In genomic region chr19:35714601-35715354, GRCh38 we compare ENCODE assay signal across 8 cellular contexts. TPM values are rescaled to one million over a fixed set of nuclear protein-coding genes. Genes with fewer than 3 reads are reported as not detected.
A peak's percentile ranks its signal among the peaks of the same experiment; 100 is the strongest.
DNase-seq lines count a peak whose midpoint lies in the region; ATAC-seq, FAIRE-seq and TF ChIP-seq lines count a peak whose summit lies in the region.
"Had no signal": no experiment of that assay in that cellular context is flagged by ENCODE, and none has a peak within 500 bp of the region (broad histone marks: within the 10 kb centered on the region; RNA-seq: fewer than 3 reads in every experiment).

No MANE protein-coding gene starts in this region.

- BruUV-seq in HepG2 (replicated peaks; lab: Mats Ljungman, UMichigan): no TSS peak

- peak; percentile 38; the same call in 1 of the 2 replicates for TF ChIP-seq CTCF in HepG2 (CRISPR knock-in tag; IDR thresholded peaks at IDR 0.05)
- TF ChIP-seq CTCF in right lobe of liver (IDR thresholded peaks at IDR 0.05): no peak
- TF ChIP-seq CTCF in WTC11 (IDR thresholded peaks at IDR 0.05): no peak
- TF ChIP-seq CTCF in stomach (IDR thresholded peaks at IDR 0.05): no peak

- FAIRE-seq in HepG2 (lab: Jason Lieb, UNC): peak; percentile 47
- FAIRE-seq: bronchial epithelial cell had no signal

- ATAC-seq in HepG2: no peak
- ATAC-seq in right lobe of liver: no peak
- ATAC-seq in WTC11: no peak
- ATAC-seq in GM18858 (IDR thresholded peaks at IDR 0.05; ENCODE audit: unreplicated experiment): no peak

- H4K20me1 ChIP-seq in HepG2 (ENCODE audit: insufficient read depth, low read length): peaks cover 8% of the 10 kb centered on the region

- H3K27ac Mint-ChIP-seq in WTC11: no peak overlapping the region

- DNase-seq in HepG2 (ENCODE audit: low spot score) (peak; percentile 33), right lobe of liver (no peak), WTC11 (ENCODE audit: low spot score) (peak; percentile 51), stomach (no peak), kidney glomerular epithelial cell (lab: John Stamatoyannopoulos, UW) (no peak)
- DNase-seq: Right ventricle myocardium superior had no signal

- TF ChIP-seq RAD21 in HepG2 (CRISPR knock-in tag; IDR thresholded peaks at IDR 0.05): no peak

- no peaks in the 10 kb centered on the region for H3K36me3 Mint-ChIP-seq in WTC11

- TF ChIP-seq POLR2A in HepG2 (IDR thresholded peaks at IDR 0.05; ENCODE audit: insufficient read depth in 1 of 2, low read depth in 2 of 2, low read length in 2 of 2): no peak
- no peak for TF ChIP-seq POLR2A in right lobe of liver (IDR thresholded peaks at IDR 0.05)
- no peak for TF ChIP-seq POLR2A in stomach (IDR thresholded peaks at IDR 0.05)

- H3K4me2 ChIP-seq in HepG2 (ENCODE audit: low read depth, low read length): no peak overlapping the region

- TF ChIP-seq EP300 in HepG2 (IDR thresholded peaks at IDR 0.05; ENCODE audit: low read depth in 2 of 2, low read length in 2 of 2) (no peak), HepG2 (CRISPR knock-in tag; IDR thresholded peaks at IDR 0.05; ENCODE audit: borderline replicate concordance) (no peak), stomach (IDR thresholded peaks at IDR 0.05) (no peak)

- POLR2A ChIA-PET in HepG2 (lab: Yijun Ruan, JAX) (interaction anchor here (5.0 kb wide), 1 partner anchor 12 kb away, joined by 23 read pairs; no protein-coding TSS in a partner anchor), WTC11 (lab: Charles Lee) (interaction anchor here (4.0 kb wide), 1 partner anchor 12 kb away, joined by 14 read pairs; the partner anchor contains the start of gene ZBTB32)

- no peaks in the 10 kb centered on the region for H3K9me3 ChIP-seq in HepG2 (ENCODE audit: low read length)
- no peaks in the 10 kb centered on the region for H3K9me3 ChIP-seq in right lobe of liver
- H3K9me3 ChIP-seq in stomach: no peaks in the 10 kb centered on the region

- peaks cover 46% of the 10 kb centered on the region for H3K4me1 Mint-ChIP-seq in WTC11

- H3K27ac ChIP-seq in HepG2 (ENCODE audit: extremely low read length, insufficient read depth, low read length) (no peak overlapping the region), right lobe of liver (no peak overlapping the region), stomach (peak overlapping the region in 3 of 5 donors; percentile 14 to 95 (median 95))

- H3K4me3 ChIP-seq in HepG2 (replicated peaks in 1 of 3; ENCODE audit: insufficient read depth in 1 of 3, low read depth in 2 of 3, low read length in 3 of 3) (peak overlapping the region in 1 of 3 experiments; percentile 91; a peak in 1 of 6 replicates), right lobe of liver (no peak overlapping the region), stomach (no peak overlapping the region)

- no peaks in the 10 kb centered on the region for H3K9me3 Mint-ChIP-seq in WTC11

- no peak overlapping the region for H3K9ac ChIP-seq in HepG2 (ENCODE audit: insufficient read depth, low read depth, low read length)

- peaks cover 28% of the 10 kb centered on the region for H3K4me1 ChIP-seq in HepG2 (ENCODE audit: insufficient read depth, low read length)
- peaks cover 0 to 17% (median 6%) of the 10 kb centered on the region in 4 donors for H3K4me1 ChIP-seq in right lobe of liver
- peaks cover 24 to 38% (median 29%) of the 10 kb centered on the region in 4 donors for H3K4me1 ChIP-seq in stomach

- no peaks in the 10 kb centered on the region for H3K27me3 Mint-ChIP-seq in WTC11 (ENCODE audit: low read depth)

- WGBS in HepG2 (ENCODE audit: low lambda C conversion rate): 44% methylated on average over 10 of the region's 14 CpGs
- 32% methylated on average over 3 of the region's 14 CpGs for WGBS in right lobe of liver (ENCODE audit: insufficient coverage, low coverage, low lambda C conversion rate, missing lambda C conversion rate)
- 63 to 73% (median 69%) methylated on average over 13 to 14 of the region's 14 CpGs for WGBS in stomach, 5 donors

- H3K4me3 Mint-ChIP-seq in WTC11: peak overlapping the region; percentile 83

- intact Hi-C loops in HepG2 (cut with micrococcal nuclease; ENCODE audit: unreplicated experiment): no loop called here
- intact Hi-C loops in right lobe of liver (cut with DNase I): no loop called here
- intact Hi-C loops in stomach (cut with DNase I; ENCODE audit: low total_unique reads): loop anchor here (10.0 kb wide), 1 partner anchor 170 kb away; the partner anchor contains the start of gene TMEM147

- H3K27me3 ChIP-seq in HepG2 (ENCODE audit: control insufficient read depth in 1 of 2, insufficient read depth in 2 of 2, low read length in 2 of 2) (no peaks in the 10 kb centered on the region), right lobe of liver (no peaks in the 10 kb centered on the region), stomach (no peaks in the 10 kb centered on the region)

- H2AFZ ChIP-seq in HepG2 (ENCODE audit: low read length): no peak overlapping the region

- peaks cover 15% of the 10 kb centered on the region for H3K79me2 ChIP-seq in HepG2 (ENCODE audit: insufficient read depth, low read length)

- H3K36me3 ChIP-seq in HepG2 (replicated peaks in 1 of 2; ENCODE audit: control insufficient read depth in 1 of 2, insufficient read depth in 2 of 2, low read length in 2 of 2): peaks cover 0 to 1% of the 10 kb centered on the region in 2 experiments; a peak in 1 of 5 replicates
- H3K36me3 ChIP-seq in right lobe of liver: no peaks in the 10 kb centered on the region
- peaks cover 0 to 4% (median 3%) of the 10 kb centered on the region in 4 donors for H3K36me3 ChIP-seq in stomach

- CTCF ChIA-PET in HepG2 (lab: Yijun Ruan, JAX; ENCODE audit: low intra/inter-chr PET ratio, low total read pairs): interaction anchor here (7.0 kb wide), 1 partner anchor 21 kb away, joined by 201 read pairs; no protein-coding TSS in a partner anchor
- CTCF ChIA-PET in WTC11 (lab: Charles Lee): interaction anchor here (0.9 to 2.7 kb wide), 7 partner anchors 12 to 205 kb away, joined by 3 to 16 read pairs (median 4); no protein-coding TSS in a partner anchor

- in situ Hi-C loops in HepG2 (cut with HindIII; ENCODE audit: extremely low pct_ligation_motif_present, low pct_unique_long_range_greater_than_20kb): loop anchor here (5.0 kb wide), 1 partner anchor 167 kb away; the partner anchor contains the start of gene TMEM147

RNA-seq across cellular contexts. Expression of gene KMT2B, which starts 3.0 kb away (rescaled TPM):
- total RNA-seq in HepG2 (2016; rRNA removed; fragmentation: Illumina TruSeq; extraction: Trizol) (6.2 TPM in 2 replicates), right lobe of liver (10 to 100 TPM; 10.5 to 23.1 (median 15.0) TPM), WTC11 (2021) (53.6 to 66.6 TPM (median 58.1 TPM) in 3 replicates), stomach (10 to 100 TPM in 4 of 5 donors, 1 to 10 TPM in 1; 8.3 to 92.4 (median 24.9) TPM)
- total RNA-seq in HepG2 (2016; cell fraction: cytosol; rRNA removed; fragmentation: Illumina TruSeq; extraction: Trizol; ENCODE audit: low read depth): 2.6 TPM in 2 replicates
- total RNA-seq in HepG2 (2016; cell fraction: insoluble cytoplasmic fraction; rRNA removed; fragmentation: Illumina TruSeq; extraction: Trizol): 4.4 and 5.3 TPM in 2 replicates
- total RNA-seq in HepG2 (2016; cell fraction: membrane; rRNA removed; fragmentation: Illumina TruSeq; extraction: Trizol): 3.8 and 4.1 TPM in 2 replicates
- total RNA-seq in HepG2 (2016; cell fraction: nucleus; rRNA removed; fragmentation: Illumina TruSeq; extraction: Trizol): 14.7 and 15.4 TPM in 2 replicates
- polyA plus RNA-seq in HepG2 (2011; rRNA removed) (16.9 and 19.2 TPM in 2 replicates), stomach (10 to 100 TPM; 13.9 to 22.6 (median 15.1) TPM)
- polyA plus RNA-seq in HepG2 (2011; cell fraction: cytosol; rRNA removed): 9.3 and 10.9 TPM in 2 replicates
- polyA plus RNA-seq in HepG2 (2011; cell fraction: nucleus; rRNA removed): 113 and 130 TPM in 2 replicates
- 20.4 and 30.9 TPM in 2 replicates for polyA plus RNA-seq in HepG2 (2012)
- polyA plus RNA-seq in HepG2 (2016; cell fraction: cytosol; fragmentation: Illumina TruSeq; extraction: Trizol; ENCODE audit: low read depth): 2.5 and 3.0 TPM in 2 replicates
- 10.8 and 11.6 TPM in 2 replicates for polyA plus RNA-seq in HepG2 (2016; cell fraction: insoluble cytoplasmic fraction; fragmentation: Illumina TruSeq; extraction: Trizol; ENCODE audit: low read depth)
- 5.5 and 6.5 TPM in 2 replicates for polyA plus RNA-seq in HepG2 (2016; cell fraction: membrane; fragmentation: Illumina TruSeq; extraction: Trizol; ENCODE audit: low read depth)
- 69.3 and 89.2 TPM in 2 replicates for polyA plus RNA-seq in HepG2 (2016; cell fraction: nucleus; fragmentation: Illumina TruSeq; extraction: Trizol; ENCODE audit: insufficient read depth, low read depth)
- polyA minus RNA-seq in HepG2 (2011; rRNA and poly(A)+ RNA removed; ENCODE audit: low replicate concordance): 11.1 and 11.4 TPM in 2 replicates
- 4.3 and 4.4 TPM in 2 replicates for polyA minus RNA-seq in HepG2 (2011; cell fraction: cytosol; rRNA and poly(A)+ RNA removed)
- 13.3 and 13.6 TPM in 2 replicates for polyA minus RNA-seq in HepG2 (2011; cell fraction: nucleus; rRNA and poly(A)+ RNA removed)

RNA-seq across cellular contexts. Expression of gene ZBTB32, which starts 10.4 kb away (rescaled TPM):
- not detected in 2 replicates for total RNA-seq in HepG2 (2016; rRNA removed; fragmentation: Illumina TruSeq; extraction: Trizol)
- total RNA-seq in HepG2 (2016; cell fraction: cytosol; rRNA removed; fragmentation: Illumina TruSeq; extraction: Trizol; ENCODE audit: low read depth): not detected in 2 replicates
- total RNA-seq in HepG2 (2016; cell fraction: insoluble cytoplasmic fraction; rRNA removed; fragmentation: Illumina TruSeq; extraction: Trizol): not detected in 2 replicates
- not detected in 2 replicates for total RNA-seq in HepG2 (2016; cell fraction: membrane; rRNA removed; fragmentation: Illumina TruSeq; extraction: Trizol)
- not detected in 2 replicates for total RNA-seq in HepG2 (2016; cell fraction: nucleus; rRNA removed; fragmentation: Illumina TruSeq; extraction: Trizol)
- polyA plus RNA-seq in HepG2 (2011; rRNA removed): not detected in 2 replicates
- polyA plus RNA-seq in HepG2 (2011; cell fraction: cytosol; rRNA removed): not detected in 2 replicates
- not detected in 2 replicates for polyA plus RNA-seq in HepG2 (2011; cell fraction: nucleus; rRNA removed)
- 0.50 TPM in 1 of 2 replicates, not detected in the other for polyA plus RNA-seq in HepG2 (2012)
- polyA plus RNA-seq in HepG2 (2016; cell fraction: cytosol; fragmentation: Illumina TruSeq; extraction: Trizol; ENCODE audit: low read depth): not detected in 2 replicates
- not detected in 2 replicates for polyA plus RNA-seq in HepG2 (2016; cell fraction: insoluble cytoplasmic fraction; fragmentation: Illumina TruSeq; extraction: Trizol; ENCODE audit: low read depth)
- not detected in 2 replicates for polyA plus RNA-seq in HepG2 (2016; cell fraction: membrane; fragmentation: Illumina TruSeq; extraction: Trizol; ENCODE audit: low read depth)
- not detected in 2 replicates for polyA plus RNA-seq in HepG2 (2016; cell fraction: nucleus; fragmentation: Illumina TruSeq; extraction: Trizol; ENCODE audit: insufficient read depth, low read depth)
- not detected in 2 replicates for polyA minus RNA-seq in HepG2 (2011; rRNA and poly(A)+ RNA removed; ENCODE audit: low replicate concordance)
- polyA minus RNA-seq in HepG2 (2011; cell fraction: cytosol; rRNA and poly(A)+ RNA removed): not detected in 2 replicates
- polyA minus RNA-seq in HepG2 (2011; cell fraction: nucleus; rRNA and poly(A)+ RNA removed): not detected in 2 replicates
- total RNA-seq in right lobe of liver: under 1 TPM in 1 of 6 experiments, not detected in 5; 0.15 TPM
- total RNA-seq in WTC11 (2021): 0.11 to 0.34 TPM (median 0.18 TPM) in 3 replicates
- 1 to 10 TPM in 1 of 5 donors, not detected in 4; 8.2 TPM for total RNA-seq in stomach
- polyA plus RNA-seq in stomach: under 1 TPM in 2 of 3 donors, not detected in 1; 0.43 to 0.46 TPM
- total RNA-seq: bronchial epithelial cell, Right ventricle myocardium superior had no signal

RNA-seq across cellular contexts. Expression of gene IGFLR1, which starts 27.5 kb away (rescaled TPM):
- total RNA-seq in HepG2 (2016; rRNA removed; fragmentation: Illumina TruSeq; extraction: Trizol): 3.4 and 5.4 TPM in 2 replicates
- 9.3 and 12.1 TPM in 2 replicates for total RNA-seq in HepG2 (2016; cell fraction: cytosol; rRNA removed; fragmentation: Illumina TruSeq; extraction: Trizol; ENCODE audit: low read depth)
- total RNA-seq in HepG2 (2016; cell fraction: insoluble cytoplasmic fraction; rRNA removed; fragmentation: Illumina TruSeq; extraction: Trizol): 3.8 and 6.5 TPM in 2 replicates
- total RNA-seq in HepG2 (2016; cell fraction: membrane; rRNA removed; fragmentation: Illumina TruSeq; extraction: Trizol): 11.9 and 15.5 TPM in 2 replicates
- 2.7 and 3.9 TPM in 2 replicates for total RNA-seq in HepG2 (2016; cell fraction: nucleus; rRNA removed; fragmentation: Illumina TruSeq; extraction: Trizol)
- 7.4 and 8.9 TPM in 2 replicates for polyA plus RNA-seq in HepG2 (2011; rRNA removed)
- 6.5 and 8.4 TPM in 2 replicates for polyA plus RNA-seq in HepG2 (2011; cell fraction: cytosol; rRNA removed)
- polyA plus RNA-seq in HepG2 (2011; cell fraction: nucleus; rRNA removed): 22.4 and 23.0 TPM in 2 replicates
- polyA plus RNA-seq in HepG2 (2012): 2.8 and 4.2 TPM in 2 replicates
- 22.3 and 24.5 TPM in 2 replicates for polyA plus RNA-seq in HepG2 (2016; cell fraction: cytosol; fragmentation: Illumina TruSeq; extraction: Trizol; ENCODE audit: low read depth)
- 6.5 and 10.6 TPM in 2 replicates for polyA plus RNA-seq in HepG2 (2016; cell fraction: insoluble cytoplasmic fraction; fragmentation: Illumina TruSeq; extraction: Trizol; ENCODE audit: low read depth)
- 24.0 and 25.4 TPM in 2 replicates for polyA plus RNA-seq in HepG2 (2016; cell fraction: membrane; fragmentation: Illumina TruSeq; extraction: Trizol; ENCODE audit: low read depth)
- 11.7 and 17.1 TPM in 2 replicates for polyA plus RNA-seq in HepG2 (2016; cell fraction: nucleus; fragmentation: Illumina TruSeq; extraction: Trizol; ENCODE audit: insufficient read depth, low read depth)
- polyA minus RNA-seq in HepG2 (2011; rRNA and poly(A)+ RNA removed; ENCODE audit: low replicate concordance): 4.9 and 7.7 TPM in 2 replicates
- 1.3 and 3.7 TPM in 2 replicates for polyA minus RNA-seq in HepG2 (2011; cell fraction: cytosol; rRNA and poly(A)+ RNA removed)
- 2.8 and 3.2 TPM in 2 replicates for polyA minus RNA-seq in HepG2 (2011; cell fraction: nucleus; rRNA and poly(A)+ RNA removed)
- total RNA-seq in right lobe of liver: 10 to 100 TPM; 16.3 to 58.9 (median 29.3) TPM
- 9.9 to 12.7 TPM (median 12.3 TPM) in 3 replicates for total RNA-seq in WTC11 (2021)
- 10 to 100 TPM in 2 of 5 donors, 1 to 10 TPM in 3; 3.6 to 36.8 (median 9.0) TPM for total RNA-seq in stomach
- 10 to 100 TPM in 1 of 3 donors, 1 to 10 TPM in 2; 6.4 to 15.6 (median 9.8) TPM for polyA plus RNA-seq in stomach

RNA-seq across cellular contexts. Expression of gene U2AF1L4, which starts 30.4 kb away (rescaled TPM):
- total RNA-seq in HepG2 (2016; rRNA removed; fragmentation: Illumina TruSeq; extraction: Trizol) (4.7 and 7.9 TPM in 2 replicates), right lobe of liver (10 to 100 TPM; 11.3 to 19.9 (median 17.5) TPM), WTC11 (2021) (19.7 to 20.9 TPM (median 20.8 TPM) in 3 replicates), stomach (10 to 100 TPM; 11.4 to 98.0 (median 57.1) TPM)
- 2.5 and 3.0 TPM in 2 replicates for total RNA-seq in HepG2 (2016; cell fraction: cytosol; rRNA removed; fragmentation: Illumina TruSeq; extraction: Trizol; ENCODE audit: low read depth)
- 3.4 and 7.8 TPM in 2 replicates for total RNA-seq in HepG2 (2016; cell fraction: insoluble cytoplasmic fraction; rRNA removed; fragmentation: Illumina TruSeq; extraction: Trizol)
- 4.2 and 5.2 TPM in 2 replicates for total RNA-seq in HepG2 (2016; cell fraction: membrane; rRNA removed; fragmentation: Illumina TruSeq; extraction: Trizol)
- total RNA-seq in HepG2 (2016; cell fraction: nucleus; rRNA removed; fragmentation: Illumina TruSeq; extraction: Trizol): 8.5 and 9.9 TPM in 2 replicates
- polyA plus RNA-seq in HepG2 (2011; rRNA removed) (14.2 and 15.4 TPM in 2 replicates), stomach (10 to 100 TPM; 27.6 to 53.0 (median 44.8) TPM)
- 6.5 and 9.4 TPM in 2 replicates for polyA plus RNA-seq in HepG2 (2011; cell fraction: cytosol; rRNA removed)
- polyA plus RNA-seq in HepG2 (2011; cell fraction: nucleus; rRNA removed): 90.7 and 113 TPM in 2 replicates
- polyA plus RNA-seq in HepG2 (2012): 8.2 and 8.6 TPM in 2 replicates
- 3.5 and 5.0 TPM in 2 replicates for polyA plus RNA-seq in HepG2 (2016; cell fraction: cytosol; fragmentation: Illumina TruSeq; extraction: Trizol; ENCODE audit: low read depth)
- 4.8 and 6.9 TPM in 2 replicates for polyA plus RNA-seq in HepG2 (2016; cell fraction: insoluble cytoplasmic fraction; fragmentation: Illumina TruSeq; extraction: Trizol; ENCODE audit: low read depth)
- 5.2 and 5.8 TPM in 2 replicates for polyA plus RNA-seq in HepG2 (2016; cell fraction: membrane; fragmentation: Illumina TruSeq; extraction: Trizol; ENCODE audit: low read depth)
- 36.4 and 41.6 TPM in 2 replicates for polyA plus RNA-seq in HepG2 (2016; cell fraction: nucleus; fragmentation: Illumina TruSeq; extraction: Trizol; ENCODE audit: insufficient read depth, low read depth)
- 9.3 and 10.1 TPM in 2 replicates for polyA minus RNA-seq in HepG2 (2011; rRNA and poly(A)+ RNA removed; ENCODE audit: low replicate concordance)
- polyA minus RNA-seq in HepG2 (2011; cell fraction: cytosol; rRNA and poly(A)+ RNA removed): 1.6 and 1.9 TPM in 2 replicates
- polyA minus RNA-seq in HepG2 (2011; cell fraction: nucleus; rRNA and poly(A)+ RNA removed): 17.0 and 19.3 TPM in 2 replicates

RNA-seq across cellular contexts. Expression of gene PSENEN, which starts 30.7 kb away (rescaled TPM):
- total RNA-seq in HepG2 (2016; rRNA removed; fragmentation: Illumina TruSeq; extraction: Trizol) (20.0 and 34.2 TPM in 2 replicates), right lobe of liver (10 to 100 TPM; 24.2 to 42.9 (median 35.8) TPM), WTC11 (2021) (80.3 to 85.3 TPM (median 84.0 TPM) in 3 replicates), stomach (10 to 100 TPM in 3 of 5 donors, 1 to 10 TPM in 1, not detected in 1; 9.3 to 58.0 (median 32.2) TPM)
- 8.3 and 8.7 TPM in 2 replicates for total RNA-seq in HepG2 (2016; cell fraction: cytosol; rRNA removed; fragmentation: Illumina TruSeq; extraction: Trizol; ENCODE audit: low read depth)
- 22.6 and 36.6 TPM in 2 replicates for total RNA-seq in HepG2 (2016; cell fraction: insoluble cytoplasmic fraction; rRNA removed; fragmentation: Illumina TruSeq; extraction: Trizol)
- total RNA-seq in HepG2 (2016; cell fraction: membrane; rRNA removed; fragmentation: Illumina TruSeq; extraction: Trizol): 9.0 and 11.8 TPM in 2 replicates
- total RNA-seq in HepG2 (2016; cell fraction: nucleus; rRNA removed; fragmentation: Illumina TruSeq; extraction: Trizol): 25.9 and 30.1 TPM in 2 replicates
- polyA plus RNA-seq in HepG2 (2011; rRNA removed) (16.9 and 22.6 TPM in 2 replicates), stomach (100 to 1,000 TPM in 1 of 3 donors, 10 to 100 TPM in 2; 49.2 to 101 (median 51.0) TPM)
- 13.2 and 17.3 TPM in 2 replicates for polyA plus RNA-seq in HepG2 (2011; cell fraction: cytosol; rRNA removed)
- 9.9 and 11.5 TPM in 2 replicates for polyA plus RNA-seq in HepG2 (2011; cell fraction: nucleus; rRNA removed)
- 16.1 and 18.5 TPM in 2 replicates for polyA plus RNA-seq in HepG2 (2012)
- polyA plus RNA-seq in HepG2 (2016; cell fraction: cytosol; fragmentation: Illumina TruSeq; extraction: Trizol; ENCODE audit: low read depth): 12.4 and 17.6 TPM in 2 replicates
- 30.0 and 36.1 TPM in 2 replicates for polyA plus RNA-seq in HepG2 (2016; cell fraction: insoluble cytoplasmic fraction; fragmentation: Illumina TruSeq; extraction: Trizol; ENCODE audit: low read depth)
- polyA plus RNA-seq in HepG2 (2016; cell fraction: membrane; fragmentation: Illumina TruSeq; extraction: Trizol; ENCODE audit: low read depth): 12.5 and 13.2 TPM in 2 replicates
- polyA plus RNA-seq in HepG2 (2016; cell fraction: nucleus; fragmentation: Illumina TruSeq; extraction: Trizol; ENCODE audit: insufficient read depth, low read depth): 55.1 and 70.2 TPM in 2 replicates
- 24.1 and 61.3 TPM in 2 replicates for polyA minus RNA-seq in HepG2 (2011; rRNA and poly(A)+ RNA removed; ENCODE audit: low replicate concordance)
- 4.3 and 4.7 TPM in 2 replicates for polyA minus RNA-seq in HepG2 (2011; cell fraction: cytosol; rRNA and poly(A)+ RNA removed)
- polyA minus RNA-seq in HepG2 (2011; cell fraction: nucleus; rRNA and poly(A)+ RNA removed): 3.0 and 7.3 TPM in 2 replicates

Comparison
In these comparisons a context has a peak if more than half of its experiments do, and no peak if none do; other contexts are left out.
1. DNase-seq: peak in HepG2 (single experiment) and WTC11 (single experiment); none in right lobe of liver (0 of 3), stomach (single experiment) and kidney glomerular epithelial cell (single experiment).
2. H3K27ac ChIP-seq: peak in stomach (3 of 5); none in HepG2 (single experiment) and right lobe of liver (0 of 3).
3. Of the 50 proteins assayed by ChIP-seq in both HepG2 and WTC11: peak only in HepG2: CTCF and ZNF263; only in WTC11: MAX; in both: none; in neither: 47.